1 cellular context compared by ENCODE assay signal in the genomic region with DNA sequence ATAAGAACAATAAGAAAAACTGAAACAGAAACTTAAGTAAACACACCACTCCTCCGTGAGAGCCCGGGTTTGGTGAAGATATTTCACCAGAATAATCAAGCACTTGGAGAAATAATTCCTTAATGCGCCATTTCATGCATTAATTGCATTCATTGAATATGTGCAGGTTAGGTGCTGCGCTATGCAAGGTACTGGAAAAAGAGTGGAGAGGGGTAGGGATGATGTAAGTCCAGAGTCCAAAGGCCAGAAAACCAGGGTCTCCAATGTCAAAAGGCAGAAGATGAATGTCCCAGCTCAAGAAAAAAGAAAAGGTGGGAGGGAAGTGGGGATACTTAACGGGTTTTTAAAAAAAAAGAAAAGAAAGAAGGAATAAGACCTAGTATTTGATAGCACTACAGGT.
TF ChIP-seq lines count a peak whose summit lies in the region.

No MANE protein-coding gene starts in this region.

TF ChIP-seq in K562, 482 proteins besides CTCF, POLR2A, EP300 and RAD21 (continued from another document):
- TF ChIP-seq CEBPB (tag; IDR thresholded peaks at IDR 0.05) (no peak), PCBP2 (IDR thresholded peaks at IDR 0.05; ENCODE audit: low read depth, low read length, poor library complexity, severe bottlenecking) (no peak)
- TF ChIP-seq, protein P1, sequence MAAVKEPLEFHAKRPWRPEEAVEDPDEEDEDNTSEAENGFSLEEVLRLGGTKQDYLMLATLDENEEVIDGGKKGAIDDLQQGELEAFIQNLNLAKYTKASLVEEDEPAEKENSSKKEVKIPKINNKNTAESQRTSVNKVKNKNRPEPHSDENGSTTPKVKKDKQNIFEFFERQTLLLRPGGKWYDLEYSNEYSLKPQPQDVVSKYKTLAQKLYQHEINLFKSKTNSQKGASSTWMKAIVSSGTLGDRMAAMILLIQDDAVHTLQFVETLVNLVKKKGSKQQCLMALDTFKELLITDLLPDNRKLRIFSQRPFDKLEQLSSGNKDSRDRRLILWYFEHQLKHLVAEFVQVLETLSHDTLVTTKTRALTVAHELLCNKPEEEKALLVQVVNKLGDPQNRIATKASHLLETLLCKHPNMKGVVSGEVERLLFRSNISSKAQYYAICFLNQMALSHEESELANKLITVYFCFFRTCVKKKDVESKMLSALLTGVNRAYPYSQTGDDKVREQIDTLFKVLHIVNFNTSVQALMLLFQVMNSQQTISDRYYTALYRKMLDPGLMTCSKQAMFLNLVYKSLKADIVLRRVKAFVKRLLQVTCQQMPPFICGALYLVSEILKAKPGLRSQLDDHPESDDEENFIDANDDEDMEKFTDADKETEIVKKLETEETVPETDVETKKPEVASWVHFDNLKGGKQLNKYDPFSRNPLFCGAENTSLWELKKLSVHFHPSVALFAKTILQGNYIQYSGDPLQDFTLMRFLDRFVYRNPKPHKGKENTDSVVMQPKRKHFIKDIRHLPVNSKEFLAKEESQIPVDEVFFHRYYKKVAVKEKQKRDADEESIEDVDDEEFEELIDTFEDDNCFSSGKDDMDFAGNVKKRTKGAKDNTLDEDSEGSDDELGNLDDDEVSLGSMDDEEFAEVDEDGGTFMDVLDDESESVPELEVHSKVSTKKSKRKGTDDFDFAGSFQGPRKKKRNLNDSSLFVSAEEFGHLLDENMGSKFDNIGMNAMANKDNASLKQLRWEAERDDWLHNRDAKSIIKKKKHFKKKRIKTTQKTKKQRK (IDR thresholded peaks at IDR 0.05; ENCODE audit: borderline replicate concordance, low read depth, low read length) = no peak
